ENCODE assay signal across 1 cellular context in the genomic region with DNA sequence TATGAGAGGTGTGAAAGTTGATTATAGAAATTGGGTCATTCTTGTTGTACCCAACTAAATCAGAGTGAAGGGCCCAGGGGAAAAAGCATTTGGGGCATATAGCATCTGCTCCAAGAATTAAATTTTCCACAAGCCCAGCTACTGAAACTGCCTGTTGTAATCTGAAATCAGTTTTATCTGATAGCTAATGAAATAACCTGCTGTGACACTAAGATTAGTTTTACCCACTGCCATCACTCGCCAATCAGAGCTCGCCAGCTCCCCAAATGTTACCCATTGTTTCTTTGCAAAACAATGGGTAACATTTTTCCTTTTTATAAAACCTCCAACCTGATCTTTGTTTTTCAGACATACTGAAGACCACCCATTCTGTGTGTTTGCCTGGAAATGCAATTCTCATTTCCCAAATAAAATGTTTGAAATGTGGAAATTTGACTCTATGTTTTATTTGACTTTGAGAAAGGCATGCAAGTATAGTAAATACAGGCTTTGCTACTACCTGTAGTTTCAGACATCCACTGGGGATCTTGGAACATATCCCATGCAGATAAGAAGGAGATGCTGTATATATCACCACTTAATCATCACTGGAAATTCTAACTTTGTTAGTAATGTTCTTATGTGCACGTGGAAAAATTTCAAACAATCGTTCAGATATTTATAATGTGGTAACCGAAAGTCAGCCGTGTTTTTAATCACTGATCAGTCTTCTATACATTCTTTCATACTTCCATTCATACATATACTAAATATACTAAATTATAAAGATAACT.
TF ChIP-seq lines count a peak whose summit lies in the region.

No MANE protein-coding gene starts in this region.

TF ChIP-seq in K562, 482 proteins besides CTCF, POLR2A, EP300 and RAD21 (continued from another document):
- TF ChIP-seq MAFG (tag; conservative IDR thresholded peaks at IDR 0.05) (peak; percentile 22; the same call in 1 of the 2 replicates), OTX1 (CRISPR knock-in tag; IDR thresholded peaks at IDR 0.05) (no peak), DPF2 (IDR thresholded peaks at IDR 0.05) (0 out of 2 replicates have a peak, but pooled peaks have one; percentile 32), ZNF217 (CRISPR knock-in tag; IDR thresholded peaks at IDR 0.05) (no peak), PML (IDR thresholded peaks at IDR 0.05; ENCODE audit: low read length) (no peak), HCFC1 (IDR thresholded peaks at IDR 0.05; ENCODE audit: low read depth, low read length) (no peak), ZNF436 (CRISPR knock-in tag; IDR thresholded peaks at IDR 0.05) (no peak), KLF6 (CRISPR knock-in tag; IDR thresholded peaks at IDR 0.05; ENCODE audit: borderline replicate concordance) (no peak), ZNF584 (CRISPR knock-in tag; IDR thresholded peaks at IDR 0.05; ENCODE audit: low read depth) (no peak), ZNF12 (CRISPR knock-in tag; IDR thresholded peaks at IDR 0.05) (no peak), ZFX (CRISPR knock-in tag; IDR thresholded peaks at IDR 0.05) (no peak), XRCC4 (IDR thresholded peaks at IDR 0.05; ENCODE audit: extremely low read depth, insufficient read depth, insufficient read length) (no peak), NFE2 (IDR thresholded peaks at IDR 0.05; ENCODE audit: low read depth) (peak; percentile 79), NEUROD1 (IDR thresholded peaks at IDR 0.05; ENCODE audit: borderline replicate concordance, low read depth, low read length, partially characterized antibody) (no peak), POLR2G (IDR thresholded peaks at IDR 0.05; ENCODE audit: low read depth, low read length) (no peak), ADNP (tag; IDR thresholded peaks at IDR 0.05) (0 out of 2 replicates have a peak, but pooled peaks have one; percentile 25), TCF7 (IDR thresholded peaks at IDR 0.05; ENCODE audit: borderline replicate concordance) (no peak), ARID1B (IDR thresholded peaks at IDR 0.05) (peak; percentile 49; the same call in 1 of the 2 replicates), TEAD4 (IDR thresholded peaks at IDR 0.05; ENCODE audit: low read length) (peak; percentile 48; the same call in 1 of the 2 replicates), TEAD4 (CRISPR knock-in tag; IDR thresholded peaks at IDR 0.05; ENCODE audit: borderline replicate concordance) (no peak)
- TF ChIP-seq, protein P1, sequence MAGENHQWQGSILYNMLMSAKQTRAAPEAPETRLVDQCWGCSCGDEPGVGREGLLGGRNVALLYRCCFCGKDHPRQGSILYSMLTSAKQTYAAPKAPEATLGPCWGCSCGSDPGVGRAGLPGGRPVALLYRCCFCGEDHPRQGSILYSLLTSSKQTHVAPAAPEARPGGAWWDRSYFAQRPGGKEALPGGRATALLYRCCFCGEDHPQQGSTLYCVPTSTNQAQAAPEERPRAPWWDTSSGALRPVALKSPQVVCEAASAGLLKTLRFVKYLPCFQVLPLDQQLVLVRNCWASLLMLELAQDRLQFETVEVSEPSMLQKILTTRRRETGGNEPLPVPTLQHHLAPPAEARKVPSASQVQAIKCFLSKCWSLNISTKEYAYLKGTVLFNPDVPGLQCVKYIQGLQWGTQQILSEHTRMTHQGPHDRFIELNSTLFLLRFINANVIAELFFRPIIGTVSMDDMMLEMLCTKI (IDR thresholded peaks at IDR 0.05; ENCODE audit: partially characterized antibody) = no peak
